Comparison of ENCODE assay signal across 9 cellular contexts in the genomic region with DNA sequence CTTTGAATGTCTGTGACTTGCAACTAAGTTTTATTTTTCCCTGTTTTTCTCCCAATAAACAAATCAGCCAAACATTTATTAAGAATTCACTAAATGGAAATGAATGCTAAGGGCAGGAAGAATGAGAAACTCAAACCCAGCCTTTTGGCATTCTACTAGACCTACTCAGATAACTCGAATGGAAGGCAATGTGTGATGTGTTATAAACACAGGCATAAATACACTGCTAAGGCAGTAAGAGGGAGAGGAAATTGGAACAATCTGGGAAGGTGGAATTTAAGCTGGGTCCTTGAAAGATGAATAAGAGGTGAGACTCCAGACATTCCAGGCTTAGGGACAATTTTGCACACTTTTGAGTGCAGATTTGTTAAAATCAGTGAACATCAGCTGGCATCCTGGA.
"Had no signal": no experiment of that assay in that cellular context is flagged by ENCODE, and none has a peak within 500 bp of the region (broad histone marks: within the 10 kb centered on the region; RNA-seq: fewer than 3 reads in every experiment).

No MANE protein-coding gene starts in this region.

- H3K4me2 ChIP-seq: GM23338 had no signal

- H3K27ac Mint-ChIP-seq: GM23338, H9 had no signal

- ATAC-seq: GM23338, HepG2, K562 had no signal

- H3K4me3 Mint-ChIP-seq: GM23338, H9 had no signal

- H3K4me3 ChIP-seq: GM23338, K562 had no signal

- FAIRE-seq: H1, H54, HepG2, K562 had no signal

- DNase-seq: H9, HCEC 1CT, KG1 had no signal

- H3K27ac ChIP-seq: HL-60 had no signal

- H2AFZ ChIP-seq: GM23338 had no signal
